12 cellular contexts compared by ENCODE assay signal in the genomic region with DNA sequence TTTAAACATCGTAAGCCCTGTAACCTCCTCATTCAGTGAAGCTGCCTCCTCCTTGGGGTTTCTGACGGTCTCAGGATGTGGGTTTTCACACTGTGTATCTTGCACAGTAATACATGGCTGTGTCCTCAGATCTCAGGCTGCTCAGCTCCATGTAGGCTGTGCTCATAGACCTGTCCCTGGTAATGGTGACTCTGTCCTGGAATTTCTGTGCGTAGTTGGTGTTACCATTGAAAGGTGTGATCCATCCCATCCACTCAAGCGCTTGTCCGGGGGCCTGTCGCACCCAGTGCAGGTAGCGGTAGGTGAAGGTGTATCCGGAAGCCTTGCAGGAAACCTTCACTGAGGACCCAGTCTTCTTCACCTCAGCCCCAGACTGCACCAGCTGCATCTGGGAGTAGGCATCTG.
DNase-seq lines count a peak whose midpoint lies in the region; ATAC-seq and TF ChIP-seq lines count a peak whose summit lies in the region.
"Had no signal": no experiment of that assay in that cellular context is flagged by ENCODE, and none has a peak within 500 bp of the region (broad histone marks: within the 10 kb centered on the region; RNA-seq: fewer than 3 reads in every experiment).

No MANE protein-coding gene starts in this region.

- H3K4me2 ChIP-seq in hepatocyte, result no peak overlapping the region

- H4K20me1 ChIP-seq in hepatocyte (ENCODE audit: insufficient read depth, poor library complexity, severe bottlenecking), result no peaks in the 10 kb centered on the region

- H3K9me3 ChIP-seq in effector memory CD4-positive, alpha-beta T cell (ENCODE audit: control insufficient read depth, low read length), result no peaks in the 10 kb centered on the region
- no peaks in the 10 kb centered on the region for H3K9me3 ChIP-seq in hepatocyte (ENCODE audit: low read depth)

- H3K27me3 Mint-ChIP-seq in T-helper 1 cell treated with Interleukin-12 subunit alpha and Interleukin-12 subunit beta and Interleukin-4 antibody, amounts not matched to agents 30 μg/mL and 1 μg/mL, for 36 hours (ENCODE audit: low read depth), result peaks cover 27% of the 10 kb centered on the region
- no peaks in the 10 kb centered on the region for H3K27me3 Mint-ChIP-seq in stimulated activated naive CD8-positive, alpha-beta T cell treated with anti-CD3 and anti-CD28 coated beads, Interleukin-15, Interleukin-2, amounts not matched to agents 100 ng/mL and 50 ng/mL, for 24 hours

- H3K36me3 ChIP-seq in effector memory CD4-positive, alpha-beta T cell (ENCODE audit: control insufficient read depth, insufficient read depth, low read length), result no peaks in the 10 kb centered on the region
- H3K36me3 ChIP-seq in hepatocyte (replicated peaks; ENCODE audit: insufficient read depth, low read depth), result no peaks in the 10 kb centered on the region

- H3K9me3 Mint-ChIP-seq in T-helper 1 cell treated with Interleukin-12 subunit alpha and Interleukin-12 subunit beta and Interleukin-4 antibody, amounts not matched to agents 30 μg/mL and 1 μg/mL, for 36 hours, result no peaks in the 10 kb centered on the region
- H3K9me3 Mint-ChIP-seq in stimulated activated naive CD8-positive, alpha-beta T cell treated with anti-CD3 and anti-CD28 coated beads, Interleukin-15, Interleukin-2, amounts not matched to agents 100 ng/mL and 50 ng/mL, for 24 hours, result no peaks in the 10 kb centered on the region

- no peaks in the 10 kb centered on the region for H3K9me2 ChIP-seq in hepatocyte (replicated peaks; ENCODE audit: insufficient read depth)

- peak overlapping the region; percentile 74 for H3K4me3 Mint-ChIP-seq in T-helper 1 cell treated with Interleukin-12 subunit alpha and Interleukin-12 subunit beta and Interleukin-4 antibody, amounts not matched to agents 30 μg/mL and 1 μg/mL, for 36 hours
- H3K4me3 Mint-ChIP-seq in stimulated activated naive CD8-positive, alpha-beta T cell treated with anti-CD3 and anti-CD28 coated beads, Interleukin-15, Interleukin-2, amounts not matched to agents 100 ng/mL and 50 ng/mL, for 24 hours, result peak overlapping the region; percentile 50

- H3K27me3 ChIP-seq in effector memory CD4-positive, alpha-beta T cell (replicated peaks; ENCODE audit: control insufficient read depth, insufficient read depth, low read length, poor library complexity, severe bottlenecking), result peaks cover 4% of the 10 kb centered on the region
- H3K27me3 ChIP-seq in hepatocyte, result no peaks in the 10 kb centered on the region
- H3K27me3 ChIP-seq: foreskin keratinocyte had no signal

- H3K4me1 Mint-ChIP-seq in T-helper 1 cell treated with Interleukin-12 subunit alpha and Interleukin-12 subunit beta and Interleukin-4 antibody, amounts not matched to agents 30 μg/mL and 1 μg/mL, for 36 hours (ENCODE audit: low read depth), result peaks cover 52% of the 10 kb centered on the region
- peaks cover 57% of the 10 kb centered on the region for H3K4me1 Mint-ChIP-seq in stimulated activated naive CD8-positive, alpha-beta T cell treated with anti-CD3 and anti-CD28 coated beads, Interleukin-15, Interleukin-2, amounts not matched to agents 100 ng/mL and 50 ng/mL, for 24 hours (ENCODE audit: low read depth)

- TF ChIP-seq CTCF in hepatocyte (IDR thresholded peaks at IDR 0.05; ENCODE audit: poor library complexity), result no peak

- peak overlapping the region; percentile 94 for H3K27ac Mint-ChIP-seq in T-helper 1 cell treated with Interleukin-12 subunit alpha and Interleukin-12 subunit beta and Interleukin-4 antibody, amounts not matched to agents 30 μg/mL and 1 μg/mL, for 36 hours
- H3K27ac Mint-ChIP-seq in stimulated activated naive CD8-positive, alpha-beta T cell treated with anti-CD3 and anti-CD28 coated beads, Interleukin-15, Interleukin-2, amounts not matched to agents 100 ng/mL and 50 ng/mL, for 24 hours, result peak overlapping the region; percentile 13

- DNase-seq in activated T-cell treated with anti-CD3 and anti-CD28 coated beads for 24 hours (ENCODE audit: low read depth) (peak; percentile 24), hepatocyte (ENCODE audit: low spot score) (no peak), GF-D8 (lab: John Stamatoyannopoulos, UW) (no peak)
- DNase-seq in effector memory CD4-positive, alpha-beta T cell, result peak; percentile 26 to 60 (median 43)
- DNase-seq: amniotic stem cell, foreskin keratinocyte, islet precursor cell, NCI-H187, T1000 had no signal

- no peak for ATAC-seq in GM21390 (IDR thresholded peaks at IDR 0.05; ENCODE audit: unreplicated experiment)
- ATAC-seq: foreskin keratinocyte had no signal

- peaks cover 3% of the 10 kb centered on the region for H3K36me3 Mint-ChIP-seq in T-helper 1 cell treated with Interleukin-12 subunit alpha and Interleukin-12 subunit beta and Interleukin-4 antibody, amounts not matched to agents 30 μg/mL and 1 μg/mL, for 36 hours (ENCODE audit: low read depth)
- no peaks in the 10 kb centered on the region for H3K36me3 Mint-ChIP-seq in stimulated activated naive CD8-positive, alpha-beta T cell treated with anti-CD3 and anti-CD28 coated beads, Interleukin-15, Interleukin-2, amounts not matched to agents 100 ng/mL and 50 ng/mL, for 24 hours (ENCODE audit: low read depth)

- H3K4me1 ChIP-seq in effector memory CD4-positive, alpha-beta T cell (ENCODE audit: control insufficient read depth, insufficient read depth, low read length, poor library complexity, severe bottlenecking), result peaks cover 46% of the 10 kb centered on the region
- no peaks in the 10 kb centered on the region for H3K4me1 ChIP-seq in hepatocyte (ENCODE audit: insufficient read depth)
- H3K4me1 ChIP-seq: foreskin keratinocyte had no signal

- WGBS in hepatocyte (ENCODE audit: low lambda C conversion rate, missing lambda C conversion rate), result 82% methylated on average over 8 of the region's 8 CpGs

- no peaks in the 10 kb centered on the region for H3K79me2 ChIP-seq in hepatocyte

- no peak overlapping the region for H2AFZ ChIP-seq in hepatocyte

- H3K27ac ChIP-seq in effector memory CD4-positive, alpha-beta T cell (ENCODE audit: insufficient read depth, low read length, poor library complexity, severe bottlenecking), result peak overlapping the region; percentile 70
- H3K27ac ChIP-seq in hepatocyte, result no peak overlapping the region
- H3K27ac ChIP-seq: foreskin keratinocyte had no signal

- peak overlapping the region; percentile 37 for H3K4me3 ChIP-seq in effector memory CD4-positive, alpha-beta T cell (ENCODE audit: insufficient read depth, low read depth, low read length, poor library complexity, severe bottlenecking)
- H3K4me3 ChIP-seq in hepatocyte, result no peak overlapping the region

Comparison
In these comparisons a context has a peak if more than half of its experiments do, and no peak if none do; other contexts are left out.
1. DNase-seq: peak in activated T-cell treated with anti-CD3 and anti-CD28 coated beads for 24 hours (single experiment) and effector memory CD4-positive, alpha-beta T cell (3 of 3); none in hepatocyte (single experiment) and GF-D8 (single experiment).